ENCODE assay signal across 8 cellular contexts in the genomic region with DNA sequence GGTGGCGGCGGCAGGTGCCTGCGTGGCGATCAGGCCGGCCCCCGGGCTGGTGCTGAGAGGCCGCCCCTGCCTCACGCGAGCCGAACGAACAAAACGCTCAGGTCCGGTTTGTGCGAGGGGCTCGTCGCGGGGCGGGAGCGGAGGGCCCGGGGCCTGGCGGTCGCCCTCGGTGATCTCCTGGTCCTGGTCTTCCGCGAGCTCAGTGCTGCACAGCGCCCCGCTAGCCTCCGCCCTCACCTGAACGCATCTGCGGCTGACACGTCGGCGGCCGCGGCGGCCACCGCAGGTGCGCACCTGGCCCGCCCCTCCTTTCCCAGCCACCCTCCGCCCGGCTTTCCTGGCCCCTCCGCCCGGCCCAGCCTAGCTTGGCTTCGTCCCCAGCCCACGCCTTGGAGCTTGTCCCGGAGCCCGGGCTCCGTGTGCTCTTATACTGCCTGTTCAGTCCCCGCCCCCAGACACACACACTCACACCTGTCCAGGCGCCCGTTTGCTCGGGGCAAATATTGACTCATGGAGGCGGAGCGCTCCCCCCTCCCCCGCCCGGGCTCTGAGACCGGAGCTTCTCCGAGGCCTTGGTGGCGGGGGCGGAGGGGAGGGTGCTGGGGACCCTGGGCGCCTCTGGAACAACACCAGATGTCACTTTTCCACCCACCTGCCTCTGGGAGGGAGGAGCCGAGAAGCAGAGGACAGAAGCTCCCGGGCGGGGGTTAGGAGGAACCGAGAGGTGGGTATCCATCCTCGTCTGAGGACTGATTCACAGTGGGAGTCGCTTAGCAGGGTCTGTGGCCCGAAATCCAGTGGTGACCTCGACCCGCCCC. TPM values are rescaled to one million over a fixed set of nuclear protein-coding genes. Genes with fewer than 3 reads are reported as not detected.
DNase-seq lines count a peak whose midpoint lies in the region; ATAC-seq and FAIRE-seq lines count a peak whose summit lies in the region.

No MANE protein-coding gene starts in this region.

- H3K36me3 Mint-ChIP-seq in IgD-negative memory B cell: peaks cover 3% of the 10 kb centered on the region
- peaks cover 3% of the 10 kb centered on the region for H3K36me3 Mint-ChIP-seq in effector memory CD8-positive, alpha-beta T cell (ENCODE audit: insufficient read depth)

- H3K9me3 Mint-ChIP-seq in IgD-negative memory B cell: no peaks in the 10 kb centered on the region
- no peaks in the 10 kb centered on the region for H3K9me3 Mint-ChIP-seq in effector memory CD8-positive, alpha-beta T cell

- FAIRE-seq in small intestine (lab: Jason Lieb, UNC): no peak

- peaks cover 0 to 7% (median 7%) of the 10 kb centered on the region in 3 donors for H3K4me1 Mint-ChIP-seq in IgD-negative memory B cell
- H3K4me1 Mint-ChIP-seq in effector memory CD8-positive, alpha-beta T cell (ENCODE audit: low read depth in 2 of 2): peaks cover 4 to 12% of the 10 kb centered on the region in 2 donors

- peaks cover 0 to 4% of the 10 kb centered on the region in 2 donors for H3K4me1 ChIP-seq in small intestine (ENCODE audit: control insufficient read depth in 2 of 2, insufficient read depth in 1 of 2, low read depth in 1 of 2, low read length in 1 of 2)

- H3K27me3 Mint-ChIP-seq in IgD-negative memory B cell: peaks cover 61% of the 10 kb centered on the region
- H3K27me3 Mint-ChIP-seq in effector memory CD8-positive, alpha-beta T cell: peaks cover 79 to 95% of the 10 kb centered on the region in 2 donors

- DNase-seq in NCI-H748 (lab: John Stamatoyannopoulos, UW; ENCODE audit: unreplicated experiment) (peak; percentile 99), small intestine (peak; percentile 93), hippocampal formation (lab: John Stamatoyannopoulos, UW) (no peak)
- no peak for DNase-seq in effector memory CD8-positive, alpha-beta T cell
- no peak for DNase-seq in central memory CD4-positive, alpha-beta T cell

- H3K4me3 ChIP-seq in small intestine (ENCODE audit: low read depth in 1 of 2, low read length in 2 of 2): peak overlapping the region in 1 of 2 donors; percentile 33

- peak; percentile 26 for ATAC-seq in effector memory CD8-positive, alpha-beta T cell (replicated peaks)
- ATAC-seq in HG03045 (IDR thresholded peaks at IDR 0.05; ENCODE audit: unreplicated experiment) (no peak), HG02678 (IDR thresholded peaks at IDR 0.05; ENCODE audit: unreplicated experiment) (no peak)

- H3K36me3 ChIP-seq in small intestine (ENCODE audit: control insufficient read depth in 2 of 2, insufficient read depth in 2 of 2, low read length in 2 of 2): no peaks in the 10 kb centered on the region

- H3K27me3 ChIP-seq in small intestine (ENCODE audit: control insufficient read depth in 2 of 2, insufficient read depth in 2 of 2, low read length in 2 of 2): peaks cover 2 to 51% of the 10 kb centered on the region in 2 donors

- H3K27ac ChIP-seq in small intestine (ENCODE audit: low read depth in 1 of 2, low read length in 1 of 2): peak overlapping the region; percentile 27 to 74

- no peak overlapping the region for H3K27ac Mint-ChIP-seq in IgD-negative memory B cell
- H3K27ac Mint-ChIP-seq in effector memory CD8-positive, alpha-beta T cell: no peak overlapping the region

- peak overlapping the region in 3 of 4 donors; percentile 39 to 84 (median 55) for H3K4me3 Mint-ChIP-seq in IgD-negative memory B cell
- peak overlapping the region; percentile 70 to 72 for H3K4me3 Mint-ChIP-seq in effector memory CD8-positive, alpha-beta T cell

- WGBS in small intestine, 3 donors: 1 to 3% (median 1%) methylated on average over 50 to 70 of the region's 70 CpGs

- no peaks in the 10 kb centered on the region for H3K9me3 ChIP-seq in small intestine (ENCODE audit: control insufficient read depth, low read depth)

RNA-seq across cellular contexts. Expression of a gene that starts 8.6 kb away (rescaled TPM):
- polyA plus RNA-seq in IgD-negative memory B cell: not detected
- 1 to 10 TPM; 1.3 to 5.4 (median 3.8) TPM for polyA plus RNA-seq in small intestine

RNA-seq across cellular contexts. Expression of a gene that starts 16.8 kb away (rescaled TPM):
- not detected for polyA plus RNA-seq in IgD-negative memory B cell
- 1 to 10 TPM; 2.9 to 5.7 (median 3.1) TPM for polyA plus RNA-seq in small intestine

RNA-seq across cellular contexts. Expression of a gene that starts 39.5 kb away (rescaled TPM):
- polyA plus RNA-seq in IgD-negative memory B cell (not detected), small intestine (1 to 10 TPM in 1 of 3 donors, under 1 TPM in 1, not detected in 1; 0.06 to 1.1 TPM)

RNA-seq across cellular contexts. Expression of a gene that starts 42.3 kb away (rescaled TPM):
- polyA plus RNA-seq in IgD-negative memory B cell: not detected
- polyA plus RNA-seq in small intestine: 1 to 10 TPM in 1 of 3 donors, under 1 TPM in 1, not detected in 1; 0.22 to 1.4 TPM

RNA-seq across cellular contexts. Expression of a gene that starts 58.9 kb away (rescaled TPM):
- polyA plus RNA-seq in IgD-negative memory B cell (not detected), small intestine (10 to 100 TPM; 13.5 to 29.2 (median 29.1) TPM)

Comparison
In these comparisons a context has a peak if more than half of its experiments do, and no peak if none do; other contexts are left out.
1. DNase-seq: peak in NCI-H748 (single experiment) and small intestine (single experiment); none in effector memory CD8-positive, alpha-beta T cell (0 of 3), hippocampal formation (0 of 2) and central memory CD4-positive, alpha-beta T cell (single experiment).